ENCODE assay signal across 1 cellular context in the genomic region with DNA sequence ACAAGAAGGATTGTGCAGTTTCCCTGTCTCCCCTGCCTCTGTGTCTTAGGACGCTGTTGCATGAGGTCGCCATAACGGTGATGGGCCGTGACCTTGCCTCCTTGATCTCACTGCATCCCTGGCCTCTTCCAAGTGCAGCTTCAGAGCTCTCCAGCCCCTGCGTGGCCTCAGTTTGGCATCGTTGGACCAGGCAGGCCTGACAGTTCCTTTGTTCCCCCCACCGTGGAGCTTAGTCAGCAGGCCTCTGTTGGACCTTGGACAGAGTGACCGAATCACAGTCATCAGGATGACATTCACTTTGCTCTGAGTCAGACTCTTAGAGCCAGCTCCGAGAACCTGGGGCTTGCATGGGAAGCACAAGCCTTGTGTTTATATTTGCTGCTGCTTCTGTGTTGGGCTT.
TF ChIP-seq lines count a peak whose summit lies in the region.

No MANE protein-coding gene starts in this region.

TF ChIP-seq in H1, 55 proteins besides CTCF, POLR2A, EP300 and RAD21:
- TF ChIP-seq GABPA (IDR thresholded peaks at IDR 0.05; ENCODE audit: borderline replicate concordance, insufficient read depth, low read length) (no peak), YY1 (IDR thresholded peaks at IDR 0.05; ENCODE audit: low read depth, low read length) (no peak), SIX5 (IDR thresholded peaks at IDR 0.05; ENCODE audit: low read depth, low read length) (no peak), CHD7 (IDR thresholded peaks at IDR 0.05; ENCODE audit: insufficient replicate concordance, low read length) (no peak), JUND (IDR thresholded peaks at IDR 0.05; ENCODE audit: low read length) (no peak), TCF12 (IDR thresholded peaks at IDR 0.05; ENCODE audit: low read depth, low read length) (no peak), GTF2F1 (IDR thresholded peaks at IDR 0.05; ENCODE audit: borderline replicate concordance, low read depth, low read length) (no peak), USF2 (IDR thresholded peaks at IDR 0.05; ENCODE audit: low read length) (no peak), TAF7 (optimal IDR thresholded peaks at IDR 0.05; ENCODE audit: borderline replicate concordance, low read depth, low read length) (no peak), TBP (IDR thresholded peaks at IDR 0.05; ENCODE audit: low read depth, low read length) (no peak)
